Comparison of ENCODE assay signal across 17 cellular contexts in genomic region chr9:126515001-126515872, GRCh38.
DNase-seq lines count a peak whose midpoint lies in the region; ATAC-seq, FAIRE-seq and TF ChIP-seq lines count a peak whose summit lies in the region.
"Had no signal": no experiment of that assay in that cellular context is flagged by ENCODE, and none has a peak within 500 bp of the region (broad histone marks: within the 10 kb centered on the region; RNA-seq: fewer than 3 reads in every experiment).

No MANE protein-coding gene starts in this region.

- POLR2A ChIA-PET in H1 (lab: Charles Lee; ENCODE audit: partially characterized antibody) = interaction anchor here (1.1 to 1.9 kb wide), 5 partner anchors 10 to 48 kb away, joined by 3 to 6 read pairs (median 3); no protein-coding TSS in a partner anchor

- no peak overlapping the region; the same call in 1 of the 2 replicates for H3K18ac ChIP-seq in H1 (ENCODE audit: extremely low read depth, low read length)

- H3K4ac ChIP-seq in H1 (replicated peaks; ENCODE audit: insufficient read length, low read depth, low read length) = no peak overlapping the region

- no peak for TF ChIP-seq EP300 in H1 (IDR thresholded peaks at IDR 0.05; ENCODE audit: borderline replicate concordance in 1 of 2, low read depth in 2 of 2, low read length in 2 of 2)

- WGBS in H1 (ENCODE audit: extremely low coverage in 1 of 2, insufficient coverage in 1 of 2, insufficient read length in 1 of 2, insufficient replicate concordance in 2 of 2, low coverage in 1 of 2, low lambda C conversion rate in 2 of 2, missing lambda C conversion rate in 1 of 2), 2 experiments = 84% methylated on average over 27 of the region's 27 CpGs; no CpG with 5 or more reads in 1 of the 2 experiments

- peaks cover 0 to 12% (median 11%) of the 10 kb centered on the region in 4 experiments; a peak in 6 of 7 replicates for H3K4me1 ChIP-seq in H1 (replicated peaks in 1 of 4; ENCODE audit: control insufficient read depth in 3 of 4, insufficient read depth in 4 of 4, low read length in 3 of 4)
- peaks cover 34% of the 10 kb centered on the region for H3K4me1 ChIP-seq in vagina

- H2BK12ac ChIP-seq in H1 (ENCODE audit: low read depth, low read length) = peak overlapping the region; percentile 60; the same call in 1 of the 2 replicates

- no peak overlapping the region for H2BK20ac ChIP-seq in H1 (ENCODE audit: low read length)

- no peaks in the 10 kb centered on the region for H3K79me1 ChIP-seq in H1 (ENCODE audit: low read depth, low read length)

- H3K4me3 Mint-ChIP-seq in stimulated activated naive CD8-positive, alpha-beta T cell treated with anti-CD3 and anti-CD28 coated beads, Interleukin-15, Interleukin-2, amounts not matched to agents 100 ng/mL and 50 ng/mL, for 24 hours = peak overlapping the region; percentile 17
- H3K4me3 Mint-ChIP-seq in stimulated activated naive CD8-positive, alpha-beta T cell treated with anti-CD3 and anti-CD28 coated beads, Interleukin-15, amount 100 ng/mL, for 72 hours = no peak overlapping the region
- H3K4me3 Mint-ChIP-seq in nephron progenitor cell = peak overlapping the region; percentile 70
- H3K4me3 Mint-ChIP-seq: activated CD4-positive, alpha-beta T cell treated with anti-CD3 and anti-CD28 coated beads, Interleukin-2, amount 10 ng/mL, durations not matched to agents 7 days and 5 days had no signal

- no peak for FAIRE-seq in H1 (lab: Jason Lieb, UNC)
- FAIRE-seq: TTC549 had no signal

- H4K20me1 ChIP-seq in H1 (replicated peaks in 1 of 2; ENCODE audit: control insufficient read depth in 1 of 2, insufficient read depth in 2 of 2, low read length in 2 of 2) = no peaks in the 10 kb centered on the region

- TF ChIP-seq RAD21 in H1 (IDR thresholded peaks at IDR 0.05 in 1 of 2, conservative IDR thresholded peaks at IDR 0.05 in 1 of 2; ENCODE audit: low read depth in 2 of 2, low read length in 2 of 2) = no peak

- H3K9me3 Mint-ChIP-seq in stimulated activated naive CD8-positive, alpha-beta T cell treated with anti-CD3 and anti-CD28 coated beads, Interleukin-15, Interleukin-2, amounts not matched to agents 100 ng/mL and 50 ng/mL, for 24 hours = no peaks in the 10 kb centered on the region
- no peaks in the 10 kb centered on the region for H3K9me3 Mint-ChIP-seq in stimulated activated naive CD8-positive, alpha-beta T cell treated with anti-CD3 and anti-CD28 coated beads, Interleukin-15, amount 100 ng/mL, for 72 hours
- no peaks in the 10 kb centered on the region for H3K9me3 Mint-ChIP-seq in nephron progenitor cell
- H3K9me3 Mint-ChIP-seq: activated CD4-positive, alpha-beta T cell treated with anti-CD3 and anti-CD28 coated beads, Interleukin-2, amount 10 ng/mL, durations not matched to agents 7 days and 5 days had no signal

- H2AK5ac ChIP-seq in H1 (ENCODE audit: low read depth, low read length) = no peak overlapping the region

- no peak for ATAC-seq in stimulated activated naive CD8-positive, alpha-beta T cell treated with anti-CD3 and anti-CD28 coated beads, Interleukin-15, amount 100 ng/mL, for 72 hours
- no peak for ATAC-seq in HG03457 (IDR thresholded peaks at IDR 0.05; ENCODE audit: unreplicated experiment)

- no peak overlapping the region for H3K4me3 ChIP-seq in H1 (ENCODE audit: extremely low read depth in 1 of 4, insufficient read depth in 2 of 4, low read depth in 3 of 4, low read length in 4 of 4)
- H3K4me3 ChIP-seq in vagina = no peak overlapping the region
- H3K4me3 ChIP-seq: ovary had no signal

- H2BK5ac ChIP-seq in H1 (ENCODE audit: low read depth, low read length) = no peak overlapping the region

- H2BK15ac ChIP-seq in H1 (ENCODE audit: low read length) = no peak overlapping the region; the same call in 1 of the 2 replicates

- no peak overlapping the region for H3K9ac ChIP-seq in H1 (replicated peaks in 1 of 4; ENCODE audit: extremely low read depth in 1 of 4, low read depth in 3 of 4, low read length in 3 of 4)

- H2AFZ ChIP-seq in H1 (ENCODE audit: low read length) = no peak overlapping the region

- no peak overlapping the region for H4K91ac ChIP-seq in H1 (replicated peaks; ENCODE audit: insufficient read length, low read length)

- H3K27me3 ChIP-seq in H1 (replicated peaks in 1 of 4; ENCODE audit: control insufficient read depth in 3 of 4, extremely low read depth in 1 of 4, insufficient read depth in 3 of 4, low read length in 3 of 4) (peaks cover 0 to 12% (median 7%) of the 10 kb centered on the region in 4 experiments; a peak in 4 of 7 replicates), vagina (no peaks in the 10 kb centered on the region)
- H3K27me3 ChIP-seq: ovary had no signal

- no peak overlapping the region for H3K56ac ChIP-seq in H1 (replicated peaks; ENCODE audit: insufficient read length, low read depth, low read length)

- H3K27me3 Mint-ChIP-seq in stimulated activated naive CD8-positive, alpha-beta T cell treated with anti-CD3 and anti-CD28 coated beads, Interleukin-15, Interleukin-2, amounts not matched to agents 100 ng/mL and 50 ng/mL, for 24 hours = peaks cover 68% of the 10 kb centered on the region
- peaks cover 90% of the 10 kb centered on the region for H3K27me3 Mint-ChIP-seq in stimulated activated naive CD8-positive, alpha-beta T cell treated with anti-CD3 and anti-CD28 coated beads, Interleukin-15, amount 100 ng/mL, for 72 hours
- peaks cover 4% of the 10 kb centered on the region for H3K27me3 Mint-ChIP-seq in nephron progenitor cell (ENCODE audit: low read depth, poor library complexity)

- no peak overlapping the region for H4K5ac ChIP-seq in H1 (ENCODE audit: insufficient read length, low read depth, low read length)

- no peaks in the 10 kb centered on the region for H3K36me3 ChIP-seq in H1 (ENCODE audit: control insufficient read depth in 2 of 4, insufficient read depth in 4 of 4, low read length in 3 of 4)
- H3K36me3 ChIP-seq in vagina = no peaks in the 10 kb centered on the region
- H3K36me3 ChIP-seq: ovary, suprapubic skin had no signal

- H3K9me3 ChIP-seq in H1 (ENCODE audit: insufficient read depth in 2 of 2, low read depth in 1 of 2, low read length in 1 of 2) = no peaks in the 10 kb centered on the region
- no peaks in the 10 kb centered on the region for H3K9me3 ChIP-seq in vagina
- H3K9me3 ChIP-seq: ovary, suprapubic skin had no signal

- H3K4me1 Mint-ChIP-seq in stimulated activated naive CD8-positive, alpha-beta T cell treated with anti-CD3 and anti-CD28 coated beads, Interleukin-15, Interleukin-2, amounts not matched to agents 100 ng/mL and 50 ng/mL, for 24 hours (ENCODE audit: low read depth) = peaks cover 41% of the 10 kb centered on the region
- peaks cover 51% of the 10 kb centered on the region for H3K4me1 Mint-ChIP-seq in stimulated activated naive CD8-positive, alpha-beta T cell treated with anti-CD3 and anti-CD28 coated beads, Interleukin-15, amount 100 ng/mL, for 72 hours
- peaks cover 78% of the 10 kb centered on the region for H3K4me1 Mint-ChIP-seq in nephron progenitor cell

- no peaks in the 10 kb centered on the region for H3K36me3 Mint-ChIP-seq in stimulated activated naive CD8-positive, alpha-beta T cell treated with anti-CD3 and anti-CD28 coated beads, Interleukin-15, Interleukin-2, amounts not matched to agents 100 ng/mL and 50 ng/mL, for 24 hours (ENCODE audit: low read depth)
- no peaks in the 10 kb centered on the region for H3K36me3 Mint-ChIP-seq in nephron progenitor cell (ENCODE audit: low read depth)

- no peak overlapping the region for H3K14ac ChIP-seq in H1 (ENCODE audit: insufficient read length)

- intact Hi-C loops in vagina (cut with DNase I) = no loop called here

- CTCF ChIA-PET in H1 (lab: Charles Lee; ENCODE audit: partially characterized antibody) = interaction anchor here (1.0 to 24.3 kb wide), 12 partner anchors 7 to 267 kb away, joined by 3 to 343 read pairs (median 8); no protein-coding TSS in a partner anchor

- no peak overlapping the region for H2BK120ac ChIP-seq in H1 (replicated peaks; ENCODE audit: low read depth, low read length)

- no peak overlapping the region for H3K27ac Mint-ChIP-seq in stimulated activated naive CD8-positive, alpha-beta T cell treated with anti-CD3 and anti-CD28 coated beads, Interleukin-15, Interleukin-2, amounts not matched to agents 100 ng/mL and 50 ng/mL, for 24 hours
- H3K27ac Mint-ChIP-seq in stimulated activated naive CD8-positive, alpha-beta T cell treated with anti-CD3 and anti-CD28 coated beads, Interleukin-15, amount 100 ng/mL, for 72 hours = peak overlapping the region in 1 of 2 donors; percentile 71
- no peak overlapping the region for H3K27ac Mint-ChIP-seq in nephron progenitor cell
- H3K27ac Mint-ChIP-seq: activated CD4-positive, alpha-beta T cell treated with anti-CD3 and anti-CD28 coated beads, Interleukin-2, amount 10 ng/mL, durations not matched to agents 7 days and 5 days had no signal

- H3K4me2 ChIP-seq in H1 (ENCODE audit: insufficient read depth in 1 of 2, low read depth in 2 of 2, low read length in 2 of 2) = no peak overlapping the region

- no peaks in the 10 kb centered on the region for H3K79me2 ChIP-seq in H1 (ENCODE audit: control insufficient read depth in 1 of 2, insufficient read depth in 2 of 2, low read length in 2 of 2)

- no peak overlapping the region for H3K27ac ChIP-seq in H1 (ENCODE audit: low read depth, low read length)
- H3K27ac ChIP-seq in vagina = peak overlapping the region; percentile 71
- H3K27ac ChIP-seq: ovary, suprapubic skin had no signal

- no peak for DNase-seq in stimulated activated naive CD8-positive, alpha-beta T cell treated with anti-CD3 and anti-CD28 coated beads, Interleukin-15, amount 100 ng/mL, for 72 hours
- DNase-seq in H1 (ENCODE audit: low read depth in 1 of 2, low spot score in 2 of 2) (peak in 1 of 2 experiments; percentile 46), nephron progenitor cell (no peak), vagina (ENCODE audit: extremely low spot score in 2 of 2) (no peak), inferior parietal cortex (ENCODE audit: extremely low spot score) (no peak), SKM-1 treated with dmso at 0.1 percent for 144 hours (lab: John Stamatoyannopoulos, UW; ENCODE audit: unreplicated experiment) (no peak)
- DNase-seq: activated CD4-positive, alpha-beta T cell treated with anti-CD3 and anti-CD28 coated beads, Interleukin-2, amount 10 ng/mL, durations not matched to agents 7 days and 5 days; activated naive CD4-positive, alpha-beta T cell; activated T-cell treated with anti-CD3 and anti-CD28 coated beads for 4 hours; Caco-2; kidney glomerular epithelial cell; stimulated activated CD4-positive, alpha-beta T cell treated with anti-CD3 and anti-CD28 coated beads, Interleukin-4, amount 100 ng/mL, for 1 hour had no signal

- no peak overlapping the region for H4K8ac ChIP-seq in H1 (ENCODE audit: extremely low read depth, insufficient read depth, low read length)

- H3K23ac ChIP-seq in H1 (ENCODE audit: insufficient read length) = no peak overlapping the region

- no peak for TF ChIP-seq CTCF in H1 (IDR thresholded peaks at IDR 0.05; ENCODE audit: control extremely low read depth in 1 of 3, insufficient read depth in 1 of 3, low read depth in 1 of 3, low read length in 3 of 3)
- no peak for TF ChIP-seq CTCF in nephron progenitor cell (IDR thresholded peaks at IDR 0.05)
- TF ChIP-seq CTCF in vagina (IDR thresholded peaks at IDR 0.05) = no peak

- peaks cover 5% of the 10 kb centered on the region; the same call in 1 of the 2 replicates for H3K23me2 ChIP-seq in H1 (ENCODE audit: low read depth, low read length)

- TF ChIP-seq POLR2A in H1 (IDR thresholded peaks at IDR 0.05; ENCODE audit: control extremely low read depth in 1 of 2, low read depth in 2 of 2, low read length in 2 of 2) (no peak), vagina (IDR thresholded peaks at IDR 0.05) (no peak)

Comparison
In these comparisons a context has a peak if more than half of its experiments do, and no peak if none do; other contexts are left out.
1. H3K4me3 Mint-ChIP-seq: peak in stimulated activated naive CD8-positive, alpha-beta T cell treated with anti-CD3 and anti-CD28 coated beads, Interleukin-15, Interleukin-2, amounts not matched to agents 100 ng/mL and 50 ng/mL, for 24 hours (single experiment) and nephron progenitor cell (single experiment); none in stimulated activated naive CD8-positive, alpha-beta T cell treated with anti-CD3 and anti-CD28 coated beads, Interleukin-15, amount 100 ng/mL, for 72 hours (0 of 2).